Comparison of ENCODE assay signal across 9 cellular contexts in the genomic region with DNA sequence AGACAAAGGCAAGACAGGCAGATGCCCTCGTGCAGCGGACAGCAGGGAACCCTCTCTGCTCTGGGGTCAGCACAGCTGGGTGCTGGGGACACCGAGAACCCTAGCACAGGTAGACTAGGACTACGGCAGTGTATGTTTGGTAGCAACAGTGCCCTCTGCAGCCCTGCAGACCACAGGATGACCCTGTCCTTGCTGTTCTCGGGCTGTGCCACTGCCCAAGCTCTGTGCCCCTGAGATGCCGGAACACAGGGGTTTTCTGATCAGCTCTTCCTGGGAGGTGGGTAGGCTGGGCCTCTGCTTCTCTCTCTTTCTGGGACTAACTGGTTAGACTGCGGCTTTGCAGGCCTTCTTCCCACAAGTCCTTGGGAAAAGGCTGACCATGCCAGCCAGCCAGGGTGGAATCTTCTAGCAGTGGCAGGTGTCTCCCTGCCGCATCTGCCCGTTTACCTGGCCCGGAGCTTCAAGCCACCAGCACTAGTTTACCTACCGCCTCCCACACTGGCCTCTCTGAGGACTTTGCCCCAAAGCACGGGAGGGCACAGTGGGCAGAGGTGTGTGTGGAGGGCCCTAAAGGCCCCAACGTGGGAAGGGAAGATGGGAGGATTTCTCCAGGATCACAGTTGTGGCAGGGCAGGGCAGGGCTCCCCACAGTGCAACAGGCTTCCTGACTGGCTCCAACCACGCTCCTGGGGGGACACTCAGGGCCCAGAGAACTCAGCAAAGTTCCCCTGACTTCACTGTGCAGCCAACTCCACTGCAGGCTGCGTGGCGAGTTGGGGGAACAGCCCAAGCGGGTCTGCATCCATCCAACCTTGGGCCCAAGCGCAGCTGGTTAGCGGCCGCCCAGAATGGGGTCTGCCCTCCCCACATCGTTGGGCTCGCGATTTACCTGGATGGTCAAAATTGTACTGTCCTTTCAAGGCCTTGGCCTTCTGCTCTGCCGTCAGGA. TPM values are rescaled to one million over a fixed set of nuclear protein-coding genes. Genes with fewer than 3 reads are reported as not detected.
DNase-seq lines count a peak whose midpoint lies in the region; ATAC-seq and TF ChIP-seq lines count a peak whose summit lies in the region.
"Had no signal": no experiment of that assay in that cellular context is flagged by ENCODE, and none has a peak within 500 bp of the region (broad histone marks: within the 10 kb centered on the region; RNA-seq: fewer than 3 reads in every experiment).

No MANE protein-coding gene starts in this region.

- WGBS in SK-N-SH (ENCODE audit: low lambda C conversion rate): 44% methylated on average over 22 of the region's 24 CpGs

- no peak overlapping the region for H3K27ac ChIP-seq in SK-N-SH (ENCODE audit: low read depth in 2 of 2, low read length in 1 of 2)

- H3K36me3 Mint-ChIP-seq in activated T-helper 1 cell treated with anti-CD3 and anti-CD28 coated beads, Interleukin-12 subunit alpha, Interleukin-12 subunit beta, Interleukin-2, Interleukin-4 antibody, amounts not matched to agents 30 ng/mL and 10 ng/mL and 1 ng/mL, durations not matched to agents 14 hours and 24 hours and 36 hours (ENCODE audit: low read depth): peaks cover 17% of the 10 kb centered on the region
- H3K36me3 Mint-ChIP-seq in immature natural killer cell: peaks cover 0 to 16% (median 7%) of the 10 kb centered on the region in 3 donors

- H2AFZ ChIP-seq in SK-N-SH (ENCODE audit: low read depth): no peak overlapping the region

- DNase-seq in SK-N-SH (no peak), immature natural killer cell (no peak), NCI-H128 (lab: John Stamatoyannopoulos, UW; ENCODE audit: unreplicated experiment) (no peak), foreskin melanocyte (no peak), DMS 273 (lab: John Stamatoyannopoulos, UW; ENCODE audit: unreplicated experiment) (no peak)
- no peak for DNase-seq in activated T-helper 1 cell treated with anti-CD3 and anti-CD28 coated beads, Interleukin-12 subunit alpha, Interleukin-12 subunit beta, Interleukin-2, Interleukin-4 antibody, amounts not matched to agents 30 ng/mL and 10 ng/mL and 1 ng/mL, durations not matched to agents 14 hours and 24 hours and 36 hours (ENCODE audit: low spot score)
- DNase-seq in stimulated activated naive CD8-positive, alpha-beta T cell treated with anti-CD3 and anti-CD28 coated beads, Interleukin-15, amount 100 ng/mL, for 72 hours: no peak

- H3K4me1 ChIP-seq in SK-N-SH (ENCODE audit: control insufficient read depth in 1 of 2, insufficient read depth in 2 of 2, low read depth in 1 of 2, low read length in 1 of 2): peaks cover 0 to 12% of the 10 kb centered on the region in 2 experiments; a peak in 1 of 4 replicates

- H3F3A ChIP-seq in SK-N-SH (replicated peaks; ENCODE audit: insufficient read depth): no peaks in the 10 kb centered on the region

- H3K4me2 ChIP-seq in SK-N-SH: peak overlapping the region; percentile 98

- H3K9ac ChIP-seq in SK-N-SH: peak overlapping the region; percentile 80

- CTCF ChIA-PET in SK-N-SH (lab: Yijun Ruan, JAX): interaction anchor here (0.8 to 1.9 kb wide), 3 partner anchors 9 to 194 kb away, joined by 3 to 8 read pairs (median 3); no protein-coding TSS in a partner anchor

- H3K4me3 Mint-ChIP-seq in activated T-helper 1 cell treated with anti-CD3 and anti-CD28 coated beads, Interleukin-12 subunit alpha, Interleukin-12 subunit beta, Interleukin-2, Interleukin-4 antibody, amounts not matched to agents 30 ng/mL and 10 ng/mL and 1 ng/mL, durations not matched to agents 14 hours and 24 hours and 36 hours: peak overlapping the region; percentile 84
- H3K4me3 Mint-ChIP-seq in immature natural killer cell: peak overlapping the region; percentile 67 to 79 (median 75)
- peak overlapping the region; percentile 85 to 88 for H3K4me3 Mint-ChIP-seq in stimulated activated naive CD8-positive, alpha-beta T cell treated with anti-CD3 and anti-CD28 coated beads, Interleukin-15, amount 100 ng/mL, for 72 hours

- peak overlapping the region; percentile 70 to 83 for H3K4me3 ChIP-seq in SK-N-SH (ENCODE audit: low read depth in 2 of 2, low read length in 1 of 2)

- peaks cover 5 to 29% of the 10 kb centered on the region in 2 experiments for H3K36me3 ChIP-seq in SK-N-SH (replicated peaks in 1 of 2; ENCODE audit: control insufficient read depth in 1 of 2, insufficient read depth in 2 of 2, low read length in 1 of 2)

- peaks cover 1% of the 10 kb centered on the region for H3K27me3 Mint-ChIP-seq in activated T-helper 1 cell treated with anti-CD3 and anti-CD28 coated beads, Interleukin-12 subunit alpha, Interleukin-12 subunit beta, Interleukin-2, Interleukin-4 antibody, amounts not matched to agents 30 ng/mL and 10 ng/mL and 1 ng/mL, durations not matched to agents 14 hours and 24 hours and 36 hours (ENCODE audit: insufficient read depth)
- peaks cover 0 to 6% (median 5%) of the 10 kb centered on the region in 3 donors for H3K27me3 Mint-ChIP-seq in immature natural killer cell (ENCODE audit: low read depth in 3 of 3)
- H3K27me3 Mint-ChIP-seq in stimulated activated naive CD8-positive, alpha-beta T cell treated with anti-CD3 and anti-CD28 coated beads, Interleukin-15, amount 100 ng/mL, for 72 hours: no peaks in the 10 kb centered on the region

- H3K9me3 Mint-ChIP-seq in activated T-helper 1 cell treated with anti-CD3 and anti-CD28 coated beads, Interleukin-12 subunit alpha, Interleukin-12 subunit beta, Interleukin-2, Interleukin-4 antibody, amounts not matched to agents 30 ng/mL and 10 ng/mL and 1 ng/mL, durations not matched to agents 14 hours and 24 hours and 36 hours: no peaks in the 10 kb centered on the region
- no peaks in the 10 kb centered on the region for H3K9me3 Mint-ChIP-seq in immature natural killer cell
- no peaks in the 10 kb centered on the region for H3K9me3 Mint-ChIP-seq in stimulated activated naive CD8-positive, alpha-beta T cell treated with anti-CD3 and anti-CD28 coated beads, Interleukin-15, amount 100 ng/mL, for 72 hours

- H3K79me2 ChIP-seq in SK-N-SH (ENCODE audit: insufficient read depth): peaks cover 16% of the 10 kb centered on the region; the same call in 1 of the 2 replicates

- POLR2A ChIA-PET in SK-N-SH (lab: Yijun Ruan, JAX): no interaction called here

- H3K27ac Mint-ChIP-seq in activated T-helper 1 cell treated with anti-CD3 and anti-CD28 coated beads, Interleukin-12 subunit alpha, Interleukin-12 subunit beta, Interleukin-2, Interleukin-4 antibody, amounts not matched to agents 30 ng/mL and 10 ng/mL and 1 ng/mL, durations not matched to agents 14 hours and 24 hours and 36 hours: peak overlapping the region; percentile 52
- peak overlapping the region in 3 of 6 donors; percentile 29 to 77 (median 73) for H3K27ac Mint-ChIP-seq in immature natural killer cell
- peak overlapping the region; percentile 65 to 83 for H3K27ac Mint-ChIP-seq in stimulated activated naive CD8-positive, alpha-beta T cell treated with anti-CD3 and anti-CD28 coated beads, Interleukin-15, amount 100 ng/mL, for 72 hours

- no peak for ATAC-seq in SK-N-SH treated with all-trans-retinoic acid at 6 μM for 48 hours
- ATAC-seq in stimulated activated naive CD8-positive, alpha-beta T cell treated with anti-CD3 and anti-CD28 coated beads, Interleukin-15, amount 100 ng/mL, for 72 hours: no peak

- intact Hi-C loops in activated T-helper 1 cell treated with anti-CD3 and anti-CD28 coated beads, Interleukin-12 subunit alpha, Interleukin-12 subunit beta, Interleukin-2, Interleukin-4 antibody, amounts not matched to agents 30 ng/mL and 10 ng/mL and 1 ng/mL, durations not matched to agents 14 hours and 24 hours and 36 hours (cut with micrococcal nuclease): no loop called here

- peaks cover 12% of the 10 kb centered on the region for H3K4me1 Mint-ChIP-seq in activated T-helper 1 cell treated with anti-CD3 and anti-CD28 coated beads, Interleukin-12 subunit alpha, Interleukin-12 subunit beta, Interleukin-2, Interleukin-4 antibody, amounts not matched to agents 30 ng/mL and 10 ng/mL and 1 ng/mL, durations not matched to agents 14 hours and 24 hours and 36 hours (ENCODE audit: low read depth)
- peaks cover 19 to 22% of the 10 kb centered on the region in 2 donors for H3K4me1 Mint-ChIP-seq in immature natural killer cell
- H3K4me1 Mint-ChIP-seq in stimulated activated naive CD8-positive, alpha-beta T cell treated with anti-CD3 and anti-CD28 coated beads, Interleukin-15, amount 100 ng/mL, for 72 hours: peaks cover 39% of the 10 kb centered on the region

- TF ChIP-seq CTCF in SK-N-SH (IDR thresholded peaks at IDR 0.05): no peak

- no peaks in the 10 kb centered on the region for H3K27me3 ChIP-seq in SK-N-SH (ENCODE audit: insufficient read depth)

- no peak for TF ChIP-seq RAD21 in SK-N-SH (IDR thresholded peaks at IDR 0.05; ENCODE audit: low read length)

- H3K9me2 ChIP-seq in SK-N-SH: no peaks in the 10 kb centered on the region

- H3K9me3 ChIP-seq in SK-N-SH: no peaks in the 10 kb centered on the region

- no peak for TF ChIP-seq EP300 in SK-N-SH (IDR thresholded peaks at IDR 0.05; ENCODE audit: borderline replicate concordance in 1 of 2, low read depth in 1 of 2, low read length in 1 of 2)

- H4K20me1 ChIP-seq in SK-N-SH (ENCODE audit: insufficient read depth): no peaks in the 10 kb centered on the region

TF ChIP-seq in SK-N-SH, 30 proteins besides CTCF, POLR2A, EP300 and RAD21 (continues in another document):
- no peak for TF ChIP-seq GATA2 (CRISPR knock-in tag; IDR thresholded peaks at IDR 0.05)
- TF ChIP-seq RCOR1 (IDR thresholded peaks at IDR 0.05; ENCODE audit: low read length): no peak

TF ChIP-seq in SK-N-SH treated with all-trans-retinoic acid at 6 μM for 48 hours, 23 proteins besides CTCF, POLR2A, EP300 and RAD21 (continues in another document):
- no peak for TF ChIP-seq ZNF565 (CRISPR knock-in tag; conservative IDR thresholded peaks at IDR 0.05; ENCODE audit: low read depth)
- no peak for TF ChIP-seq RARB (CRISPR knock-in tag; IDR thresholded peaks at IDR 0.05)

RNA-seq across cellular contexts. Expression of a gene that starts 1.2 kb away (rescaled TPM):
- polyA plus RNA-seq in SK-N-SH (2012; rRNA removed) (30.9 and 32.9 TPM in 2 replicates), immature natural killer cell (10 to 100 TPM; 27.3 to 34.7 (median 33.7) TPM)
- 22.3 and 28.0 TPM in 2 replicates for polyA plus RNA-seq in SK-N-SH (2012; cell fraction: cytosol; rRNA removed)
- polyA plus RNA-seq in SK-N-SH (2012; cell fraction: nucleus; rRNA removed): 52.0 TPM in 2 replicates
- total RNA-seq in activated T-helper 1 cell treated with anti-CD3 and anti-CD28 coated beads, Interleukin-12 subunit alpha, Interleukin-12 subunit beta, Interleukin-2, Interleukin-4 antibody, amounts not matched to agents 30 ng/mL and 10 ng/mL and 1 ng/mL, durations not matched to agents 14 hours and 24 hours and 36 hours: 26.9 and 28.0 TPM in 2 replicates

RNA-seq across cellular contexts. Expression of a gene that starts 15.5 kb away (rescaled TPM):
- polyA plus RNA-seq in SK-N-SH (2012; rRNA removed) (not detected in 2 replicates), immature natural killer cell (not detected)
- not detected in 2 replicates for polyA plus RNA-seq in SK-N-SH (2012; cell fraction: cytosol; rRNA removed)
- not detected in 2 replicates for polyA plus RNA-seq in SK-N-SH (2012; cell fraction: nucleus; rRNA removed)
- not detected in 2 replicates for total RNA-seq in activated T-helper 1 cell treated with anti-CD3 and anti-CD28 coated beads, Interleukin-12 subunit alpha, Interleukin-12 subunit beta, Interleukin-2, Interleukin-4 antibody, amounts not matched to agents 30 ng/mL and 10 ng/mL and 1 ng/mL, durations not matched to agents 14 hours and 24 hours and 36 hours
- total RNA-seq: subcutaneous adipose tissue had no signal

RNA-seq across cellular contexts. Expression of a gene that starts 27.2 kb away (rescaled TPM):
- polyA plus RNA-seq in SK-N-SH (2012; rRNA removed): 34.8 and 44.5 TPM in 2 replicates
- 13.7 and 17.6 TPM in 2 replicates for polyA plus RNA-seq in SK-N-SH (2012; cell fraction: cytosol; rRNA removed)
- polyA plus RNA-seq in SK-N-SH (2012; cell fraction: nucleus; rRNA removed): 224 and 238 TPM in 2 replicates
- total RNA-seq in activated T-helper 1 cell treated with anti-CD3 and anti-CD28 coated beads, Interleukin-12 subunit alpha, Interleukin-12 subunit beta, Interleukin-2, Interleukin-4 antibody, amounts not matched to agents 30 ng/mL and 10 ng/mL and 1 ng/mL, durations not matched to agents 14 hours and 24 hours and 36 hours: 39.1 and 39.3 TPM in 2 replicates
- 10 to 100 TPM in 1 of 3 donors, 1 to 10 TPM in 2; 4.8 to 10.4 (median 8.0) TPM for polyA plus RNA-seq in immature natural killer cell
